Comparison of ENCODE assay signal across 8 cellular contexts in genomic region chr3:193572426-193572908, GRCh38. TPM values are rescaled to one million over a fixed set of nuclear protein-coding genes. Genes with fewer than 3 reads are reported as not detected.
DNase-seq lines count a peak whose midpoint lies in the region; ATAC-seq and TF ChIP-seq lines count a peak whose summit lies in the region.

No MANE protein-coding gene starts in this region.

- BruUV-seq in A673 (replicated peaks; lab: Mats Ljungman, UMichigan), result no TSS peak

- ATAC-seq in GM18502 (IDR thresholded peaks at IDR 0.05; ENCODE audit: poor library complexity, unreplicated experiment) (peak; percentile 77), HG03025 (IDR thresholded peaks at IDR 0.05; ENCODE audit: low FRiP score, unreplicated experiment) (peak; percentile 66), body of pancreas (peak; percentile 81)

- intact Hi-C loops in A673 (cut with micrococcal nuclease; ENCODE audit: unreplicated experiment), result loop anchor here (2.0 to 10.0 kb wide), 5 partner anchors 112 to 1005 kb away; no protein-coding TSS in a partner anchor
- intact Hi-C loops in body of pancreas (cut with DNase I), result loop anchor here (5.0 to 10.0 kb wide), 2 partner anchors 110 to 758 kb away; no protein-coding TSS in a partner anchor

- H3K27ac Mint-ChIP-seq in T-helper 2 cell treated with Interferon-gamma antibody and Interleukin-4, amounts not matched to agents 5 μg/mL and 100 μg/mL, for 36 hours, result no peak overlapping the region
- no peak overlapping the region for H3K27ac Mint-ChIP-seq in immature natural killer cell

- TF ChIP-seq POLR2A in body of pancreas (IDR thresholded peaks at IDR 0.05), result no peak

- H3K27ac ChIP-seq in A673 (ENCODE audit: low read depth, low read length, poor library complexity, severe bottlenecking) (no peak overlapping the region), body of pancreas (no peak overlapping the region)

- CTCF ChIA-PET in A673 (lab: Charles Lee), result interaction anchor here (0.6 to 1.9 kb wide), 5 partner anchors 743 to 1002 kb away, joined by 3 to 8 read pairs (median 4); no protein-coding TSS in a partner anchor

- WGBS in body of pancreas, 2 donors, result 2 to 5% methylated on average over 10 of the region's 10 CpGs

- peaks cover 1% of the 10 kb centered on the region for H3K4me1 Mint-ChIP-seq in T-helper 2 cell treated with Interferon-gamma antibody and Interleukin-4, amounts not matched to agents 5 μg/mL and 100 μg/mL, for 36 hours (ENCODE audit: low read depth)
- H3K4me1 Mint-ChIP-seq in immature natural killer cell, result no peaks in the 10 kb centered on the region

- H3K4me1 ChIP-seq in A673 (ENCODE audit: insufficient read depth, low read length, poor library complexity, severe bottlenecking) (peaks cover 5% of the 10 kb centered on the region), body of pancreas (no peaks in the 10 kb centered on the region)

- no peaks in the 10 kb centered on the region for H3K36me3 Mint-ChIP-seq in T-helper 2 cell treated with Interferon-gamma antibody and Interleukin-4, amounts not matched to agents 5 μg/mL and 100 μg/mL, for 36 hours (ENCODE audit: low read depth)
- H3K36me3 Mint-ChIP-seq in immature natural killer cell, result no peaks in the 10 kb centered on the region

- POLR2A ChIA-PET in A673 (lab: Charles Lee; ENCODE audit: low non-redundant PET), result no interaction called here

- H3K4me3 Mint-ChIP-seq in T-helper 2 cell treated with Interferon-gamma antibody and Interleukin-4, amounts not matched to agents 5 μg/mL and 100 μg/mL, for 36 hours, result no peak overlapping the region
- no peak overlapping the region for H3K4me3 Mint-ChIP-seq in immature natural killer cell

- no peaks in the 10 kb centered on the region for H3K9me3 ChIP-seq in A673 (ENCODE audit: low read depth, low read length, poor library complexity, severe bottlenecking)
- no peaks in the 10 kb centered on the region for H3K9me3 ChIP-seq in body of pancreas

- DNase-seq in A673 (ENCODE audit: low spot score), result peak; percentile 79
- peak; percentile 75 for DNase-seq in NCI-H2029 treated with DMSO at 0.1 percent for 48 hours (lab: John Stamatoyannopoulos, UW)
- peak; percentile 24 for DNase-seq in T-helper 2 cell treated with Interferon-gamma antibody and Interleukin-4, amounts not matched to agents 5 μg/mL and 100 μg/mL, for 36 hours (ENCODE audit: low spot score)
- peak; percentile 65 to 74 (median 70) for DNase-seq in body of pancreas
- peak; percentile 4 to 21 (median 16) for DNase-seq in immature natural killer cell
- peak; percentile 47 for DNase-seq in stimulated activated CD4-positive, alpha-beta T cell treated with anti-CD3 and anti-CD28 coated beads, Interleukin-1b, Interleukin-23, amount 100 ng/mL, for 48 hours

- no peaks in the 10 kb centered on the region for H3K9me3 Mint-ChIP-seq in T-helper 2 cell treated with Interferon-gamma antibody and Interleukin-4, amounts not matched to agents 5 μg/mL and 100 μg/mL, for 36 hours
- H3K9me3 Mint-ChIP-seq in immature natural killer cell, result no peaks in the 10 kb centered on the region

- H3K27me3 ChIP-seq in A673 (replicated peaks; ENCODE audit: insufficient read depth, low read depth, low read length, poor library complexity) (no peaks in the 10 kb centered on the region), body of pancreas (no peaks in the 10 kb centered on the region)

- H3K27me3 Mint-ChIP-seq in T-helper 2 cell treated with Interferon-gamma antibody and Interleukin-4, amounts not matched to agents 5 μg/mL and 100 μg/mL, for 36 hours (ENCODE audit: low read depth), result peaks cover 1% of the 10 kb centered on the region
- peaks cover 0 to 1% (median 0%) of the 10 kb centered on the region in 3 donors for H3K27me3 Mint-ChIP-seq in immature natural killer cell (ENCODE audit: low read depth in 3 of 3)

- H3K4me3 ChIP-seq in A673 (ENCODE audit: low read depth, low read length, poor library complexity, severe bottlenecking), result no peak overlapping the region
- H3K4me3 ChIP-seq in body of pancreas, result no peak overlapping the region

- TF ChIP-seq CTCF in A673 (conservative IDR thresholded peaks at IDR 0.05; ENCODE audit: low read depth, low read length) (peak; percentile 90), body of pancreas (IDR thresholded peaks at IDR 0.05) (peak; percentile 59 to 85 (median 79))

- H3K36me3 ChIP-seq in A673 (ENCODE audit: insufficient read depth, low read length, poor library complexity, severe bottlenecking) (no peaks in the 10 kb centered on the region), body of pancreas (replicated peaks in 1 of 2; ENCODE audit: insufficient read depth in 1 of 2, low read depth in 2 of 2) (no peaks in the 10 kb centered on the region)

RNA-seq across cellular contexts. Expression of gene ATP13A4, which starts 17.8 kb away (rescaled TPM):
- not detected in 2 replicates for total RNA-seq in A673 (2021)
- total RNA-seq in body of pancreas, result 10 to 100 TPM in 1 of 2 donors, 1 to 10 TPM in 1; 7.9 to 14.3 TPM
- 1 to 10 TPM in 1 of 3 donors, not detected in 2; 1.9 TPM for polyA plus RNA-seq in immature natural killer cell

RNA-seq across cellular contexts. Expression of gene OPA1, which starts 20.5 kb away (rescaled TPM):
- 84.4 and 92.1 TPM in 2 replicates for total RNA-seq in A673 (2021)
- 10 to 100 TPM; 20.8 to 45.8 TPM for total RNA-seq in body of pancreas
- polyA plus RNA-seq in immature natural killer cell, result 10 to 100 TPM; 14.5 to 27.3 (median 15.7) TPM

Comparison
In these comparisons a context has a peak if more than half of its experiments do, and no peak if none do; other contexts are left out.
1. DNase-seq: peak in every context shown above with its lines; median percentile 79 in A673; 75 in NCI-H2029 treated with DMSO at 0.1 percent for 48 hours; 70 in body of pancreas; 47 in stimulated activated CD4-positive, alpha-beta T cell treated with anti-CD3 and anti-CD28 coated beads, Interleukin-1b, Interleukin-23, amount 100 ng/mL, for 48 hours; 24 in T-helper 2 cell treated with Interferon-gamma antibody and Interleukin-4, amounts not matched to agents 5 μg/mL and 100 μg/mL, for 36 hours; 16 in immature natural killer cell.